In genomic region chr7:116811768-116812167, GRCh38 we compare ENCODE assay signal across 17 cellular contexts. TPM values are rescaled to one million over a fixed set of nuclear protein-coding genes. Genes with fewer than 3 reads are reported as not detected.
DNase-seq lines count a peak whose midpoint lies in the region; TF ChIP-seq lines count a peak whose summit lies in the region.
"Had no signal": no experiment of that assay in that cellular context is flagged by ENCODE, and none has a peak within 500 bp of the region (broad histone marks: within the 10 kb centered on the region; RNA-seq: fewer than 3 reads in every experiment).

No MANE protein-coding gene starts in this region.

- H3K4me1 ChIP-seq in colonic mucosa (peaks cover 10% of the 10 kb centered on the region), mesendoderm (ENCODE audit: control insufficient read depth, low read depth, low read length) (peaks cover 3% of the 10 kb centered on the region), SJCRH30 (peaks cover 11% of the 10 kb centered on the region)

- H4K8ac ChIP-seq in mesendoderm (ENCODE audit: low read depth, low read length): no peak overlapping the region

- no peaks in the 10 kb centered on the region for H3K27me3 ChIP-seq in colonic mucosa
- no peaks in the 10 kb centered on the region for H3K27me3 ChIP-seq in mesendoderm (ENCODE audit: insufficient read depth, low read length, poor library complexity)
- H3K27me3 ChIP-seq in SJCRH30: no peaks in the 10 kb centered on the region

- H3K27ac ChIP-seq in colonic mucosa: peak overlapping the region; percentile 67
- H3K27ac ChIP-seq in mesendoderm (ENCODE audit: low read depth, low read length): no peak overlapping the region
- H3K27ac ChIP-seq in SJCRH30: no peak overlapping the region
- H3K27ac ChIP-seq: HL-60 had no signal

- no peak overlapping the region for H3K4me2 ChIP-seq in mesendoderm (ENCODE audit: low read length)

- no peak overlapping the region for H3K23ac ChIP-seq in mesendoderm (ENCODE audit: low read length)

- no CpG with 5 or more reads among the region's 3 CpGs for WGBS in mesendoderm (ENCODE audit: extremely low coverage, insufficient coverage, low lambda C conversion rate)

- no peak overlapping the region for H2BK5ac ChIP-seq in mesendoderm (ENCODE audit: low read length)

- H3K36me3 ChIP-seq in colonic mucosa: no peaks in the 10 kb centered on the region
- H3K36me3 ChIP-seq in mesendoderm (ENCODE audit: control insufficient read depth, insufficient read depth, low read length): no peaks in the 10 kb centered on the region
- H3K36me3 ChIP-seq in SJCRH30: no peaks in the 10 kb centered on the region

- DNase-seq in Calu3 (no peak), colonic mucosa (no peak), mesendoderm (no peak), GM19240 (ENCODE audit: insufficient read length, low spot score) (no peak), SIG-M5 (lab: John Stamatoyannopoulos, UW) (no peak), SJCRH30 (no peak), DMS114 treated with DMSO at 0.1 percent for 48 hours (lab: John Stamatoyannopoulos, UW; ENCODE audit: unreplicated experiment) (no peak)
- DNase-seq: CD8-positive, alpha-beta T cell; COR-L47; DMS79; EL; GOT3; H9; IMR-90; KBM-7 had no signal

- H3K9me3 ChIP-seq in colonic mucosa (no peaks in the 10 kb centered on the region), SJCRH30 (replicated peaks) (no peaks in the 10 kb centered on the region)

- BruUV-seq in Calu3 (replicated peaks; lab: Mats Ljungman, UMichigan): no TSS peak

- no peak overlapping the region for H2AK5ac ChIP-seq in mesendoderm (ENCODE audit: low read length)

- H3K9ac ChIP-seq in colonic mucosa (ENCODE audit: low read depth in 2 of 2, low read length in 2 of 2): no peak overlapping the region
- no peak overlapping the region for H3K9ac ChIP-seq in mesendoderm (ENCODE audit: low read length)

- no peaks in the 10 kb centered on the region for H3K27me3 Mint-ChIP-seq in Calu3 (ENCODE audit: unreplicated experiment)

- intact Hi-C loops in Calu3 (cut with micrococcal nuclease; ENCODE audit: unreplicated experiment) (loop anchor here (2.0 kb wide), 1 partner anchor 51 kb away; the partner anchor contains the start of gene CAPZA2), colonic mucosa (cut with DNase I) (loop anchor here (10.0 kb wide), 1 partner anchor 637 kb away; no protein-coding TSS in a partner anchor)

- H3K4me3 Mint-ChIP-seq in Calu3 (ENCODE audit: low read depth, unreplicated experiment): no peak overlapping the region
- H3K4me3 Mint-ChIP-seq: CD14-positive monocyte; CD8-positive, alpha-beta T cell; H9 had no signal

- H3K18ac ChIP-seq in mesendoderm (ENCODE audit: low read length): no peak overlapping the region

- no peak for TF ChIP-seq CTCF in Calu3 (IDR thresholded peaks at IDR 0.05; ENCODE audit: unreplicated experiment)
- TF ChIP-seq CTCF in colonic mucosa (IDR thresholded peaks at IDR 0.05): no peak

- H3K27ac Mint-ChIP-seq in Calu3 (ENCODE audit: unreplicated experiment): peak overlapping the region; percentile 44
- H3K27ac Mint-ChIP-seq: CD8-positive, alpha-beta T cell; H9 had no signal

- no peak overlapping the region for H3K4me3 ChIP-seq in colonic mucosa
- no peak overlapping the region for H3K4me3 ChIP-seq in mesendoderm (ENCODE audit: low read length)
- no peak overlapping the region for H3K4me3 ChIP-seq in SJCRH30

- H2BK120ac ChIP-seq in mesendoderm (ENCODE audit: low read depth, low read length): no peak overlapping the region

- H3K4me1 Mint-ChIP-seq in Calu3 (ENCODE audit: low read depth, unreplicated experiment): peaks cover 55% of the 10 kb centered on the region

- CTCF ChIA-PET in Calu3 (lab: Charles Lee): no interaction called here

- H3K4ac ChIP-seq in mesendoderm (ENCODE audit: low read depth, low read length): no peak overlapping the region

- no peaks in the 10 kb centered on the region for H3K79me1 ChIP-seq in mesendoderm (ENCODE audit: low read length)

- H3K56ac ChIP-seq in mesendoderm (ENCODE audit: low read length): no peak overlapping the region

- H4K5ac ChIP-seq in mesendoderm (ENCODE audit: low read length): no peak overlapping the region

- no peaks in the 10 kb centered on the region for H3K79me2 ChIP-seq in mesendoderm (ENCODE audit: control insufficient read depth, insufficient read depth, low read length)

- peak overlapping the region; percentile 85 for H2BK15ac ChIP-seq in mesendoderm (replicated peaks; ENCODE audit: low read depth)

- H3K9me3 Mint-ChIP-seq in Calu3 (ENCODE audit: low read depth, unreplicated experiment): no peaks in the 10 kb centered on the region
- H3K9me3 Mint-ChIP-seq: CD14-positive monocyte; CD8-positive, alpha-beta T cell; H9 had no signal

- H3K36me3 Mint-ChIP-seq in Calu3 (ENCODE audit: insufficient read depth, unreplicated experiment): peaks cover 7% of the 10 kb centered on the region
- H3K36me3 Mint-ChIP-seq: CD14-positive monocyte; CD8-positive, alpha-beta T cell had no signal

RNA-seq across cellular contexts. Expression of gene CAPZA2, which starts 50.6 kb away (rescaled TPM):
- 209 TPM in 2 replicates for total RNA-seq in Calu3 (2022)
- 100 to 1,000 TPM; 186 to 323 TPM for total RNA-seq in colonic mucosa
- polyA plus RNA-seq in mesendoderm (2013, experiment 1 of 2): 59.5 TPM
- 56.8 TPM for polyA plus RNA-seq in mesendoderm (2013, experiment 2 of 2)
- 167 and 188 TPM in 2 replicates for total RNA-seq in SJCRH30 (2014; rRNA removed; shearing (Covaris generic))
